Comparison of ENCODE assay signal across 10 cellular contexts in genomic region chr1:119772298-119772697, GRCh38. TPM values are rescaled to one million over a fixed set of nuclear protein-coding genes. Genes with fewer than 3 reads are reported as not detected.
"Had no signal": no experiment of that assay in that cellular context is flagged by ENCODE, and none has a peak within 500 bp of the region (broad histone marks: within the 10 kb centered on the region; RNA-seq: fewer than 3 reads in every experiment).

No MANE protein-coding gene starts in this region.

- H3K4me3 ChIP-seq: GM23338, HAP-1 had no signal

- H3K4me2 ChIP-seq: GM23338, KMS-11 had no signal

- H3K27ac ChIP-seq: HL-60, KMS-11 had no signal

- ATAC-seq: GM23338, HCT116 had no signal

- H3K36me3 ChIP-seq: HAP-1 had no signal

- H3K9ac ChIP-seq: KMS-11 had no signal

- H2AFZ ChIP-seq: GM23338 had no signal

- DNase-seq: H7, IMR-90, KBM-7 had no signal

- H3K9me3 ChIP-seq: HAP-1 had no signal

RNA-seq across cellular contexts. Expression of gene HMGCS2, which starts 3.6 kb away (rescaled TPM):
- total RNA-seq: GM23338, H7, HT1080, IMR-90 had no signal
- polyA plus RNA-seq: GM23338, IMR-90 had no signal

RNA-seq across cellular contexts. Expression of gene REG4, which starts 39.0 kb away (rescaled TPM):
- total RNA-seq: GM23338, H4, H7, IMR-90 had no signal
- polyA plus RNA-seq: GM23338, IMR-90 had no signal
